17 cellular contexts compared by ENCODE assay signal in genomic region chr4:122851568-122851967, GRCh38.
DNase-seq lines count a peak whose midpoint lies in the region; ATAC-seq and TF ChIP-seq lines count a peak whose summit lies in the region.
"Had no signal": no experiment of that assay in that cellular context is flagged by ENCODE, and none has a peak within 500 bp of the region (broad histone marks: within the 10 kb centered on the region; RNA-seq: fewer than 3 reads in every experiment).

No MANE protein-coding gene starts in this region.

- H3K27me3 Mint-ChIP-seq in stimulated activated naive CD8-positive, alpha-beta T cell treated with anti-CD3 and anti-CD28 coated beads, Interleukin-15, amount 100 ng/mL, for 72 hours = peaks cover 50% of the 10 kb centered on the region

- no peaks in the 10 kb centered on the region for H3K27me3 ChIP-seq in subcutaneous abdominal adipose tissue (ENCODE audit: control insufficient read depth in 5 of 5, insufficient read depth in 4 of 5, low read length in 5 of 5)
- H3K27me3 ChIP-seq: BLaER1 had no signal

- no peak for DNase-seq in stimulated activated naive CD8-positive, alpha-beta T cell treated with anti-CD3 and anti-CD28 coated beads, Interleukin-15, amount 100 ng/mL, for 72 hours
- DNase-seq in GM10266 (ENCODE audit: extremely low spot score) = no peak
- DNase-seq: Caco-2; CD4-positive, CD25-positive, alpha-beta regulatory T cell; CD8-positive, alpha-beta T cell; DMS153; DND-41; H7; HCEC 1CT had no signal

- H3K4me1 Mint-ChIP-seq in stimulated activated naive CD8-positive, alpha-beta T cell treated with anti-CD3 and anti-CD28 coated beads, Interleukin-15, amount 100 ng/mL, for 72 hours = no peaks in the 10 kb centered on the region
- H3K4me1 Mint-ChIP-seq: B cell; CD4-positive, CD25-positive, alpha-beta regulatory T cell had no signal

- H3K4me3 Mint-ChIP-seq in stimulated activated naive CD8-positive, alpha-beta T cell treated with anti-CD3 and anti-CD28 coated beads, Interleukin-15, amount 100 ng/mL, for 72 hours = no peak overlapping the region
- H3K4me3 Mint-ChIP-seq: B cell; CD4-positive, CD25-positive, alpha-beta regulatory T cell; CD8-positive, alpha-beta T cell had no signal

- H3K9me3 Mint-ChIP-seq in stimulated activated naive CD8-positive, alpha-beta T cell treated with anti-CD3 and anti-CD28 coated beads, Interleukin-15, amount 100 ng/mL, for 72 hours = no peaks in the 10 kb centered on the region
- H3K9me3 Mint-ChIP-seq: CD8-positive, alpha-beta T cell had no signal

- no peak overlapping the region for H3K4me3 ChIP-seq in subcutaneous abdominal adipose tissue (ENCODE audit: low read depth in 1 of 5, low read length in 5 of 5)
- H3K4me3 ChIP-seq: BLaER1, GM12878 had no signal

- H3K9ac ChIP-seq in subcutaneous abdominal adipose tissue (ENCODE audit: low read length in 5 of 5) = no peak overlapping the region
- H3K9ac ChIP-seq: BLaER1 had no signal

- peaks cover 3 to 42% (median 29%) of the 10 kb centered on the region in 5 donors for H3K4me1 ChIP-seq in subcutaneous abdominal adipose tissue (ENCODE audit: control insufficient read depth in 5 of 5, insufficient read depth in 5 of 5, low read length in 5 of 5)
- H3K4me1 ChIP-seq: BLaER1 had no signal

- no peaks in the 10 kb centered on the region for H3K9me3 ChIP-seq in subcutaneous abdominal adipose tissue (ENCODE audit: control insufficient read depth in 5 of 5, low read length in 5 of 5)
- H3K9me3 ChIP-seq: BLaER1, Caco-2 had no signal

- TF ChIP-seq CTCF in GM10266 (IDR thresholded peaks at IDR 0.05; ENCODE audit: control insufficient read depth, insufficient read depth, low read depth, missing control alignments) = no peak

- H3K27ac ChIP-seq in subcutaneous abdominal adipose tissue (ENCODE audit: low read depth, low read length) = peak overlapping the region; percentile 28
- H3K27ac ChIP-seq: BLaER1, C4-2B had no signal

- H3K36me3 ChIP-seq in subcutaneous abdominal adipose tissue (ENCODE audit: control insufficient read depth in 5 of 5, insufficient read depth in 5 of 5, low read length in 5 of 5) = no peaks in the 10 kb centered on the region
- H3K36me3 ChIP-seq: BLaER1 had no signal

- no peak overlapping the region for H3K27ac Mint-ChIP-seq in stimulated activated naive CD8-positive, alpha-beta T cell treated with anti-CD3 and anti-CD28 coated beads, Interleukin-15, amount 100 ng/mL, for 72 hours
- H3K27ac Mint-ChIP-seq: B cell; CD4-positive, CD25-positive, alpha-beta regulatory T cell; CD8-positive, alpha-beta T cell had no signal

- ATAC-seq in GM18867 (IDR thresholded peaks at IDR 0.05; ENCODE audit: unreplicated experiment) (peak; percentile 39), HG02852 (IDR thresholded peaks at IDR 0.05; ENCODE audit: unreplicated experiment) (peak; percentile 56), GM19397 (IDR thresholded peaks at IDR 0.05; ENCODE audit: unreplicated experiment) (no peak)
- no peak for ATAC-seq in stimulated activated naive CD8-positive, alpha-beta T cell treated with anti-CD3 and anti-CD28 coated beads, Interleukin-15, amount 100 ng/mL, for 72 hours
- ATAC-seq: CD8-positive, alpha-beta T cell; GM12878 had no signal

Comparison
In these comparisons a context has a peak if more than half of its experiments do, and no peak if none do; other contexts are left out.
1. ATAC-seq: peak in GM18867 (single experiment) and HG02852 (single experiment); none in GM19397 (single experiment) and stimulated activated naive CD8-positive, alpha-beta T cell treated with anti-CD3 and anti-CD28 coated beads, Interleukin-15, amount 100 ng/mL, for 72 hours (single experiment).